Comparison of ENCODE assay signal across 8 cellular contexts in the genomic region with DNA sequence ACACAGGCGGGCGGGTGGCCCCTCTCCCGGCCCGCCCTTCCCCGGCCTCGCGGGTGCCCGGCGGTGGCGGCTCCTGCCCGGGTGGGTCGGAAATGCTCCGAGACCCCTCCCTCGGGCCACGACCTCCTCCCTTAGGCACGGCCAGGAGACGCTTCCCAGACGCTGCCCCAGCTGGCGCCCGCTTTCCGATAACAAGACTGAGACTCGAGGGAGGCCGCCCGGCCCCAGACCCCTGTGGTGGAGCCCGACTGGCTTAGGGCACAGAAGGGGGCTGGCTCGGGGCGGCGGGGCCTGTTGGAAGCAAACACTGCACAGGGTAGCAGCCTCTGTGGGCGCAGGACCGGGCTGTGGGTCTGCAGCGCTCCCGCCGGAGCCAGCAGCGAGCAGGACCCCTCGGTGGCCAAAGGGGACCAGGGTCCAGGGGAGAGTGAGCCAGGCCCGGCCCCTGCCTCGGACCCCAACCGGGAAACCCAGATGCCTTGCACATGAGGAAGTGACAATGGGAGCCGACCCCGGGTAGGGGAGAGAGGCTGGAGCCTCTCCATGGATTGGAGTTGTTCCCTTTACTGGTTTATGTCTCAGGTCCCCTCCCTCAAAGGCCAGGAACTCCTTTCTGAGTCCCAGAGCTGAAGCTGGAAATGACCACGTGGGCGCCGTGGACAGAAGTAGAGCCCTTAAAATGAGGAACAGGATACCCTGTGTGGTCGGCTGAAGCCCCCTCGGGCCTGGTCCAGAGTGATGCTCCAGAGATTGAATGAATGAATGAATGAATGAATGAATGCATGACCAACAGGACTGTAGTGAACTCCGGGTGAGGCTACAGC. TPM values are rescaled to one million over a fixed set of nuclear protein-coding genes. Genes with fewer than 3 reads are reported as not detected.
A peak's percentile ranks its signal among the peaks of the same experiment; 100 is the strongest.
DNase-seq lines count a peak whose midpoint lies in the region; ATAC-seq and TF ChIP-seq lines count a peak whose summit lies in the region.

No MANE protein-coding gene starts in this region.

- peak overlapping the region; percentile 51 to 77 (median 66) for H3K4me3 Mint-ChIP-seq in CD4-positive, alpha-beta memory T cell
- H3K4me3 Mint-ChIP-seq in memory B cell: peak overlapping the region; percentile 84

- peaks cover 15% of the 10 kb centered on the region for H3K4me1 ChIP-seq in CD4-positive, alpha-beta memory T cell (ENCODE audit: insufficient read depth, low read length)
- H3K4me1 ChIP-seq in upper lobe of right lung: peaks cover 27% of the 10 kb centered on the region

- POLR2A ChIA-PET in CD4-positive, alpha-beta memory T cell (lab: Charles Lee; ENCODE audit: partially characterized antibody): interaction anchor here (0.9 to 2.0 kb wide), 4 partner anchors 28 to 434 kb away, joined by 3 to 5 read pairs (median 4); a partner anchor contains a TSS

- H3K36me3 Mint-ChIP-seq in CD4-positive, alpha-beta memory T cell: no peaks in the 10 kb centered on the region
- no peaks in the 10 kb centered on the region for H3K36me3 Mint-ChIP-seq in memory B cell

- no peak overlapping the region for H3K27ac ChIP-seq in CD4-positive, alpha-beta memory T cell (ENCODE audit: low read depth, low read length)
- H3K27ac ChIP-seq in upper lobe of right lung: peak overlapping the region; percentile 72

- H3K4me3 ChIP-seq in CD4-positive, alpha-beta memory T cell (ENCODE audit: low read length in 2 of 2): no peak overlapping the region
- peak overlapping the region; percentile 52 for H3K4me3 ChIP-seq in choroid plexus epithelial cell (ENCODE audit: low read depth, low read length)
- peak overlapping the region; percentile 65 for H3K4me3 ChIP-seq in upper lobe of right lung

- DNase-seq in CD4-positive, alpha-beta memory T cell: no peak
- DNase-seq in MV-4-11 (lab: John Stamatoyannopoulos, UW) (peak; percentile 44), choroid plexus epithelial cell (ENCODE audit: low read depth) (no peak), memory B cell (ENCODE audit: low spot score in 2 of 2) (peak in 1 of 2 donors; percentile 35), upper lobe of right lung (no peak), COLO829 (ENCODE audit: low spot score) (no peak)

- no peaks in the 10 kb centered on the region for H3K36me3 ChIP-seq in CD4-positive, alpha-beta memory T cell (ENCODE audit: insufficient read depth, low read length)
- no peaks in the 10 kb centered on the region for H3K36me3 ChIP-seq in upper lobe of right lung

- H3K4me1 Mint-ChIP-seq in CD4-positive, alpha-beta memory T cell: peaks cover 0 to 8% (median 6%) of the 10 kb centered on the region in 4 donors
- H3K4me1 Mint-ChIP-seq in memory B cell: peaks cover 2% of the 10 kb centered on the region

- H3K9me3 ChIP-seq in CD4-positive, alpha-beta memory T cell (ENCODE audit: control insufficient read depth in 1 of 2, low read length in 2 of 2): no peaks in the 10 kb centered on the region
- no peaks in the 10 kb centered on the region for H3K9me3 ChIP-seq in upper lobe of right lung

- peak overlapping the region in 1 of 7 donors; percentile 13 for H3K27ac Mint-ChIP-seq in CD4-positive, alpha-beta memory T cell
- H3K27ac Mint-ChIP-seq in memory B cell: no peak overlapping the region

- intact Hi-C loops in CD4-positive, alpha-beta memory T cell (cut with micrococcal nuclease): no loop called here
- intact Hi-C loops in upper lobe of right lung (cut with DNase I): no loop called here

- CTCF ChIA-PET in CD4-positive, alpha-beta memory T cell (lab: Charles Lee; ENCODE audit: partially characterized antibody): interaction anchor here (1.2 to 3.2 kb wide), 3 partner anchors 80 to 560 kb away, joined by 3 to 9 read pairs (median 3); no protein-coding TSS in a partner anchor

- TF ChIP-seq CTCF in choroid plexus epithelial cell (conservative IDR thresholded peaks at IDR 0.05; ENCODE audit: low read depth, low read length) (no peak), upper lobe of right lung (IDR thresholded peaks at IDR 0.05) (no peak)

- H3K27me3 ChIP-seq in CD4-positive, alpha-beta memory T cell (ENCODE audit: insufficient read depth, low read length): no peaks in the 10 kb centered on the region
- H3K27me3 ChIP-seq in upper lobe of right lung: no peaks in the 10 kb centered on the region

- no peaks in the 10 kb centered on the region for H3K9me3 Mint-ChIP-seq in CD4-positive, alpha-beta memory T cell
- H3K9me3 Mint-ChIP-seq in memory B cell: no peaks in the 10 kb centered on the region

- peak; percentile 32 for ATAC-seq in GM21619 (IDR thresholded peaks at IDR 0.05; ENCODE audit: unreplicated experiment)
- ATAC-seq in memory B cell (ENCODE audit: low read depth): peak; percentile 50
- peak; percentile 18 for ATAC-seq in upper lobe of right lung
- no peak for ATAC-seq in GM19328 (IDR thresholded peaks at IDR 0.05; ENCODE audit: unreplicated experiment)

- no peaks in the 10 kb centered on the region for H3K27me3 Mint-ChIP-seq in CD4-positive, alpha-beta memory T cell
- H3K27me3 Mint-ChIP-seq in memory B cell: no peaks in the 10 kb centered on the region

RNA-seq across cellular contexts. Expression of a gene that starts 19.8 kb away (rescaled TPM):
- total RNA-seq in CD4-positive, alpha-beta memory T cell: 100 to 1,000 TPM; 230 to 235 TPM
- 10 to 100 TPM; 34.8 to 69.7 TPM for polyA plus RNA-seq in CD4-positive, alpha-beta memory T cell
- 88.1 TPM for total RNA-seq in upper lobe of right lung

Comparison
In these comparisons a context has a peak if more than half of its experiments do, and no peak if none do; other contexts are left out.
1. H3K4me3 ChIP-seq: peak in choroid plexus epithelial cell (single experiment) and upper lobe of right lung (single experiment); none in CD4-positive, alpha-beta memory T cell (0 of 2).